In the genomic region with DNA sequence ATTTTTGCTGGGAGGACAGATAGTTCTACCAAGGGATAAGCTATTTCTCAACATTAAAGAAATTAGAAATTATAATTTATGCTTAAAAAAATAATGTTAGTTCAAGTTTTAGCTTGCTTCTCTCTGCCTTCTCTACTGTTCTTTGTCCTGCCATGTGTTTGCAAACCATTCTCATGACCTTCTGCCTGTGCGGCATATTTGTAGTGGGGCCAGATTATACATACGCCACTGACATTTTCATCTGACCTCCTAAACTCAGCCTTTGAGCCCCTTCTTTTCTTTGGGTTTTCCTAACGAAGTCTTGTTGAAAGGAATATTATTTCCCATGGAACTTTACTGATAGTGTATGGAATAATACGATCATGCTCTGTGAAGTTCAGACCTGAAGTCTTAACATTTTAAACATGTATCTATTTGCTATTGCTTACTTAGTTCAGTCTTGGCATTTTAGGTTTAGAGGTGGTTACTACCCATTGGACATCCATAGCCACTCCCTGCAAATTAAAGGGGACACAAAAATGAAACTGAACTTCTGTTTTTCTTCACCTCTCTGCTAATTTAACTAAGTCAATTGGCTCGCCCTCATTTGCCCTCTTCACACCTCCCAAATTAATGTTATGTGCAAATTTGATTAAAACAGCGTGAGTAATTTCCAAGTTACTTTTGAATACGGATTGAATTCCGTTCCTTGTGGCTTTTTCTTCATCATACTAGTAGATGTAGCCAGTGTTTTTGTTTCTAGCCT, we compare ENCODE assay signal across 18 cellular contexts. TPM values are rescaled to one million over a fixed set of nuclear protein-coding genes. Genes with fewer than 3 reads are reported as not detected.
DNase-seq lines count a peak whose midpoint lies in the region; ATAC-seq and TF ChIP-seq lines count a peak whose summit lies in the region.
"Had no signal": no experiment of that assay in that cellular context is flagged by ENCODE, and none has a peak within 500 bp of the region (broad histone marks: within the 10 kb centered on the region; RNA-seq: fewer than 3 reads in every experiment).

No MANE protein-coding gene starts in this region.

- ATAC-seq in body of pancreas: no peak
- ATAC-seq in GM18520 (IDR thresholded peaks at IDR 0.05; ENCODE audit: unreplicated experiment): no peak
- ATAC-seq: stimulated activated naive B cell treated with anti-CD40 and anti-IgM and Interleukin-4, amounts not matched to agents 10 μg/mL and 1 μg/mL and 100 μg/mL, for 72 hours had no signal

- DNase-seq in body of pancreas (peak in 3 of 4 donors; percentile 17 to 29 (median 18)), left kidney (ENCODE audit: low read depth, low spot score) (peak; percentile 21), substantia nigra (lab: John Stamatoyannopoulos, UW) (peak in 2 of 49 donors; percentile 8 to 23), T1000 (lab: John Stamatoyannopoulos, UW) (no peak)
- no peak for DNase-seq in stimulated activated CD4-positive, alpha-beta T cell treated with anti-CD3 and anti-CD28 coated beads, Interleukin-4, amount 100 ng/mL, for 4 hours
- DNase-seq: AML-193; DMS79 treated with DMSO at 0.1 percent for 48 hours; head of caudate nucleus; mammary epithelial cell; naive B cell; NCI-H526; posterior cingulate gyrus; stimulated activated CD4-positive, alpha-beta T cell treated with anti-CD3 and anti-CD28 coated beads, Interleukin-1b, Interleukin-23, amount 100 ng/mL, for 48 hours; stimulated activated naive B cell treated with anti-CD40 and anti-IgM and Interleukin-4, amounts not matched to agents 10 μg/mL and 1 μg/mL and 100 μg/mL, for 72 hours had no signal

- peaks cover 99% of the 10 kb centered on the region for H3K79me2 ChIP-seq in Loucy (ENCODE audit: insufficient read depth, low read length)

- 55 to 63% methylated on average over 8 of the region's 8 CpGs for WGBS in body of pancreas, 2 donors

- H3K4me1 ChIP-seq in Loucy (ENCODE audit: insufficient read depth, low read length, poor library complexity, severe bottlenecking) (peaks cover 77% of the 10 kb centered on the region), body of pancreas (peaks cover 49% of the 10 kb centered on the region)
- H3K4me1 ChIP-seq: ascending aorta had no signal

- H3K9me2 ChIP-seq in Loucy (replicated peaks; ENCODE audit: low read depth, low read length): no peaks in the 10 kb centered on the region

- intact Hi-C loops in body of pancreas (cut with DNase I): no loop called here

- H3K9me3 ChIP-seq in Loucy (ENCODE audit: insufficient read depth, low read depth, low read length) (no peaks in the 10 kb centered on the region), body of pancreas (no peaks in the 10 kb centered on the region)
- H3K9me3 ChIP-seq: ascending aorta, HAP-1 had no signal

- H3K4me3 ChIP-seq in Loucy (ENCODE audit: low read length, poor library complexity, severe bottlenecking) (no peak overlapping the region), body of pancreas (no peak overlapping the region)
- H3K4me3 ChIP-seq: ascending aorta, HAP-1 had no signal

- no peak overlapping the region for H2AFZ ChIP-seq in Loucy (ENCODE audit: low read length)

- H3K36me3 ChIP-seq in Loucy (ENCODE audit: insufficient read depth, low read length): no peaks in the 10 kb centered on the region
- no peaks in the 10 kb centered on the region for H3K36me3 ChIP-seq in body of pancreas (replicated peaks in 1 of 2; ENCODE audit: insufficient read depth in 1 of 2, low read depth in 2 of 2)
- H3K36me3 ChIP-seq: ascending aorta had no signal

- H3K9ac ChIP-seq in Loucy (ENCODE audit: low read depth, low read length, poor library complexity, severe bottlenecking): no peak overlapping the region

- H3K4me2 ChIP-seq in Loucy (ENCODE audit: low read depth, low read length, poor library complexity, severe bottlenecking): peak overlapping the region; percentile 41

- no peaks in the 10 kb centered on the region for H3F3A ChIP-seq in Loucy (ENCODE audit: low read depth)

- no peak for TF ChIP-seq POLR2A in body of pancreas (IDR thresholded peaks at IDR 0.05)

- H4K20me1 ChIP-seq in Loucy (ENCODE audit: insufficient read depth, low read length, poor library complexity, severe bottlenecking): peaks cover 73% of the 10 kb centered on the region

- no peak for TF ChIP-seq CTCF in Loucy (conservative IDR thresholded peaks at IDR 0.05; ENCODE audit: low read length)
- no peak for TF ChIP-seq CTCF in body of pancreas (IDR thresholded peaks at IDR 0.05)

- H3K27me3 ChIP-seq in Loucy (ENCODE audit: insufficient read depth, low read length, poor library complexity, severe bottlenecking) (no peaks in the 10 kb centered on the region), body of pancreas (no peaks in the 10 kb centered on the region)
- H3K27me3 ChIP-seq: ascending aorta had no signal

- H3K27ac ChIP-seq in body of pancreas (peak overlapping the region in 2 of 4 donors; percentile 2 to 33), substantia nigra (ENCODE audit: low read depth, low read length, poor library complexity, severe bottlenecking) (peak overlapping the region; percentile 89)
- H3K27ac ChIP-seq: ascending aorta had no signal

RNA-seq across cellular contexts. Expression of a gene that starts 15.6 kb away (rescaled TPM):
- total RNA-seq in body of pancreas: 10 to 100 TPM in 1 of 2 donors, 1 to 10 TPM in 1; 7.6 to 13.0 TPM

Comparison
In these comparisons a context has a peak if more than half of its experiments do, and no peak if none do; other contexts are left out.
1. DNase-seq: peak in body of pancreas (3 of 4) and left kidney (single experiment); none in T1000 (single experiment) and stimulated activated CD4-positive, alpha-beta T cell treated with anti-CD3 and anti-CD28 coated beads, Interleukin-4, amount 100 ng/mL, for 4 hours (0 of 2).